17 cellular contexts compared by ENCODE assay signal in the genomic region with DNA sequence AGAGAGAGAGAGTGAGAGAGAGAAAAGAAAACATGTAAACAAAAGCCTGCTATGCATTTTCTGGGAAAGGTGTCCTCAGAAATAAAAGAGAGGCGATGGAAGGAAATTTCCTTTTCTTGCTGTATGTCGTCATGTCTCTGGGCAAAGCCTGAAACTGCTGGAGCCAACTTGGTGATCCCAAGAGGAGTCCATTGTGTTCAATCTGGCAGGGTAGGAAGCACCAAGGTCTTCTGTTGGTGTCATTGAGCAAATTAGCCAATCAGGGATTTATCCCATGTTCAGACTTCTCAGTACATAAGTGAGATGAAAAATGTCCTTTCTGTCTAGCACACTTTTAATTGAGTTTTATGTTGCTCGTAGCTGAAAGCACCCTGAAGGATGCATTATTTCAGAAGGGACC.
DNase-seq lines count a peak whose midpoint lies in the region; ATAC-seq and TF ChIP-seq lines count a peak whose summit lies in the region.
"Had no signal": no experiment of that assay in that cellular context is flagged by ENCODE, and none has a peak within 500 bp of the region (broad histone marks: within the 10 kb centered on the region; RNA-seq: fewer than 3 reads in every experiment).

No MANE protein-coding gene starts in this region.

- H3K27ac Mint-ChIP-seq in progenitor cell of endocrine pancreas: no peak overlapping the region
- H3K27ac Mint-ChIP-seq: B cell; CD8-positive, alpha-beta T cell had no signal

- no peaks in the 10 kb centered on the region for H3K4me1 Mint-ChIP-seq in progenitor cell of endocrine pancreas (ENCODE audit: low read depth)
- H3K4me1 Mint-ChIP-seq: B cell had no signal

- H3K27me3 ChIP-seq in left ventricle myocardium inferior (ENCODE audit: low read depth) (peaks cover 65% of the 10 kb centered on the region), right cardiac atrium (ENCODE audit: control insufficient read depth, insufficient read depth) (no peaks in the 10 kb centered on the region)
- H3K27me3 ChIP-seq: BLaER1 had no signal

- no peak overlapping the region for H3K4me3 Mint-ChIP-seq in progenitor cell of endocrine pancreas (ENCODE audit: low read depth)
- H3K4me3 Mint-ChIP-seq: B cell; CD4-positive, CD25-positive, alpha-beta regulatory T cell; CD8-positive, alpha-beta T cell had no signal

- intact Hi-C loops in Right ventricle myocardium inferior (cut with DNase I) (no loop called here), left ventricle myocardium inferior (cut with micrococcal nuclease) (no loop called here), right cardiac atrium (cut with DNase I) (no loop called here), left ventricle myocardium superior (cut with micrococcal nuclease) (no loop called here)

- DNase-seq in Right ventricle myocardium inferior (ENCODE audit: missing footprints) (no peak), left ventricle myocardium inferior (no peak), right cardiac atrium (peak in 2 of 3 donors; percentile 47 to 67), left ventricle myocardium superior (no peak), midbrain (lab: John Stamatoyannopoulos, UW) (peak; percentile 5), progenitor cell of endocrine pancreas (ENCODE audit: low spot score, unreplicated experiment) (no peak)
- DNase-seq: Caco-2; CD4-positive, CD25-positive, alpha-beta regulatory T cell; CD8-positive, alpha-beta T cell; DMS153; DND-41; H7; HCEC 1CT had no signal

- no peaks in the 10 kb centered on the region for H3K9me3 Mint-ChIP-seq in progenitor cell of endocrine pancreas (ENCODE audit: low read depth)

- ATAC-seq in Right ventricle myocardium inferior: peak; percentile 79
- peak; percentile 67 to 81 for ATAC-seq in right cardiac atrium
- ATAC-seq in left ventricle myocardium superior: no peak
- ATAC-seq: CD8-positive, alpha-beta T cell had no signal

- H3K27me3 Mint-ChIP-seq in progenitor cell of endocrine pancreas: peaks cover 29% of the 10 kb centered on the region

- 44% methylated on average over 3 of the region's 3 CpGs for WGBS in right cardiac atrium

- no peak overlapping the region for H3K27ac ChIP-seq in left ventricle myocardium inferior (replicated peaks)
- no peak overlapping the region for H3K27ac ChIP-seq in right cardiac atrium (ENCODE audit: low read length)
- H3K27ac ChIP-seq: 22Rv1, BLaER1, C4-2B had no signal

- H3K36me3 ChIP-seq in left ventricle myocardium inferior: no peaks in the 10 kb centered on the region
- H3K36me3 ChIP-seq: BLaER1 had no signal

- no peaks in the 10 kb centered on the region for H3K9me3 ChIP-seq in left ventricle myocardium inferior (replicated peaks)
- H3K9me3 ChIP-seq in right cardiac atrium (ENCODE audit: control insufficient read depth, low read length): no peaks in the 10 kb centered on the region
- H3K9me3 ChIP-seq: BLaER1, Caco-2 had no signal

- TF ChIP-seq CTCF in left ventricle myocardium inferior (IDR thresholded peaks at IDR 0.05; ENCODE audit: borderline replicate concordance): no peak
- TF ChIP-seq CTCF in progenitor cell of endocrine pancreas (IDR thresholded peaks at IDR 0.05; ENCODE audit: unreplicated experiment): no peak

- H3K4me1 ChIP-seq in left ventricle myocardium inferior: no peaks in the 10 kb centered on the region
- H3K4me1 ChIP-seq in right cardiac atrium (ENCODE audit: control insufficient read depth, insufficient read depth, low read length): no peaks in the 10 kb centered on the region
- H3K4me1 ChIP-seq: Caco-2 had no signal

- H3K4me3 ChIP-seq in left ventricle myocardium inferior (no peak overlapping the region), right cardiac atrium (ENCODE audit: low read length) (no peak overlapping the region)
- H3K4me3 ChIP-seq: BLaER1 had no signal

- H3K36me3 Mint-ChIP-seq in progenitor cell of endocrine pancreas (ENCODE audit: insufficient read depth): no peaks in the 10 kb centered on the region
- H3K36me3 Mint-ChIP-seq: CD4-positive, CD25-positive, alpha-beta regulatory T cell; CD8-positive, alpha-beta T cell had no signal

Comparison
In these comparisons a context has a peak if more than half of its experiments do, and no peak if none do; other contexts are left out.
1. DNase-seq: peak in right cardiac atrium (2 of 3) and midbrain (single experiment); none in Right ventricle myocardium inferior (single experiment), left ventricle myocardium inferior (single experiment), left ventricle myocardium superior (single experiment) and progenitor cell of endocrine pancreas (single experiment).